ENCODE assay signal across 10 cellular contexts in genomic region chr2:176999331-176999730, GRCh38.
DNase-seq lines count a peak whose midpoint lies in the region; ATAC-seq and TF ChIP-seq lines count a peak whose summit lies in the region.
"Had no signal": no experiment of that assay in that cellular context is flagged by ENCODE, and none has a peak within 500 bp of the region (broad histone marks: within the 10 kb centered on the region; RNA-seq: fewer than 3 reads in every experiment).

No MANE protein-coding gene starts in this region.

- 0 out of 2 replicates have a peak, but pooled peaks cover 9% of the 10 kb centered on the region for H3K4me1 ChIP-seq in GM23338 (ENCODE audit: insufficient read depth)

- no peaks in the 10 kb centered on the region for H3K27me3 ChIP-seq in GM23338 (ENCODE audit: insufficient read depth)

- no peaks in the 10 kb centered on the region for H4K20me1 ChIP-seq in GM23338 (replicated peaks; ENCODE audit: insufficient read depth)

- no peak for TF ChIP-seq CTCF in GM23338 (conservative IDR thresholded peaks at IDR 0.05; ENCODE audit: low read depth in 2 of 2)

- no peaks in the 10 kb centered on the region for H3K79me2 ChIP-seq in GM23338 (replicated peaks; ENCODE audit: insufficient read depth)

- no peak overlapping the region for H3K4me3 ChIP-seq in GM23338

- H3K4me3 Mint-ChIP-seq in GM23338 = no peak overlapping the region
- H3K4me3 Mint-ChIP-seq: activated CD4-positive, alpha-beta T cell treated with anti-CD3 and anti-CD28 coated beads, Interleukin-2, amount 10 ng/mL, durations not matched to agents 7 days and 5 days had no signal

- no peaks in the 10 kb centered on the region for H3K27me3 Mint-ChIP-seq in GM23338 (ENCODE audit: insufficient read depth, low read depth, poor library complexity)

- no peak overlapping the region for H3K27ac ChIP-seq in GM23338 (ENCODE audit: low read depth)

- H2AFZ ChIP-seq in GM23338 = peak overlapping the region; percentile 50

- in situ Hi-C loops in KBM-7 (cut with MboI; ENCODE audit: low pct_unique_long_range_greater_than_20kb, low sequenced_read_pairs) = no loop called here

- H3K9me2 ChIP-seq in GM23338 (ENCODE audit: insufficient read depth) = peaks cover 18% of the 10 kb centered on the region

- H3K4me1 Mint-ChIP-seq in GM23338 = peaks cover 14% of the 10 kb centered on the region; the same call in 2 of the 3 replicates

- peak overlapping the region; percentile 35; the same call in 1 of the 2 replicates for H3K27ac Mint-ChIP-seq in GM23338
- H3K27ac Mint-ChIP-seq: activated CD4-positive, alpha-beta T cell treated with anti-CD3 and anti-CD28 coated beads, Interleukin-2, amount 10 ng/mL, durations not matched to agents 7 days and 5 days had no signal

- no peaks in the 10 kb centered on the region for H3K36me3 ChIP-seq in GM23338 (ENCODE audit: insufficient read depth)

- no peaks in the 10 kb centered on the region for H3K36me3 Mint-ChIP-seq in GM23338 (ENCODE audit: low read depth)

- H3F3A ChIP-seq in GM23338 (replicated peaks; ENCODE audit: low read depth) = no peaks in the 10 kb centered on the region

- ATAC-seq in GM18508 (IDR thresholded peaks at IDR 0.05; ENCODE audit: insufficient read depth, unreplicated experiment) (peak; percentile 37), GM23338 (no peak), GM19328 (IDR thresholded peaks at IDR 0.05; ENCODE audit: unreplicated experiment) (no peak)

- H3K9me3 Mint-ChIP-seq in GM23338 = no peaks in the 10 kb centered on the region

- H3K4me2 ChIP-seq in GM23338 = no peak overlapping the region

- DNase-seq in GM23338 (ENCODE audit: low spot score) (no peak), KBM-7 (peak; percentile 40), left kidney (ENCODE audit: low read depth, low spot score) (peak; percentile 34), kidney tubule cell (ENCODE audit: low spot score) (no peak), middle frontal gyrus (ENCODE audit: extremely low spot score, low spot score) (no peak), superior temporal gyrus (ENCODE audit: extremely low spot score) (no peak)
- DNase-seq: activated CD4-positive, alpha-beta T cell treated with anti-CD3 and anti-CD28 coated beads, Interleukin-2, amount 10 ng/mL, durations not matched to agents 7 days and 5 days; NCI-H345 had no signal

TF ChIP-seq in GM23338, 12 proteins besides CTCF, POLR2A, EP300 and RAD21:
- TF ChIP-seq REST (IDR thresholded peaks at IDR 0.05; ENCODE audit: unreplicated experiment) = no peak
- TF ChIP-seq STAT1 (IDR thresholded peaks at IDR 0.05; ENCODE audit: unreplicated experiment) = no peak
- TF ChIP-seq ZNF331 (CRISPR knock-in tag; IDR thresholded peaks at IDR 0.05; ENCODE audit: low read depth) = no peak
- TF ChIP-seq ZNF462 (CRISPR knock-in tag; IDR thresholded peaks at IDR 0.05) = no peak
- TF ChIP-seq JUNB (IDR thresholded peaks at IDR 0.05; ENCODE audit: unreplicated experiment) = no peak
- no peak for TF ChIP-seq EZH2 (IDR thresholded peaks at IDR 0.05; ENCODE audit: low read depth, unreplicated experiment)
- no peak for TF ChIP-seq ETS1 (IDR thresholded peaks at IDR 0.05)
- no peak for TF ChIP-seq NANOG (IDR thresholded peaks at IDR 0.05; ENCODE audit: borderline replicate concordance)
- TF ChIP-seq POLR2AphosphoS5 (IDR thresholded peaks at IDR 0.05; ENCODE audit: low read depth) = no peak

Comparison
In these comparisons a context has a peak if more than half of its experiments do, and no peak if none do; other contexts are left out.
1. DNase-seq: peak in KBM-7 (single experiment) and left kidney (single experiment); none in GM23338 (single experiment), kidney tubule cell (single experiment), middle frontal gyrus (single experiment) and superior temporal gyrus (single experiment).